In the genomic region with DNA sequence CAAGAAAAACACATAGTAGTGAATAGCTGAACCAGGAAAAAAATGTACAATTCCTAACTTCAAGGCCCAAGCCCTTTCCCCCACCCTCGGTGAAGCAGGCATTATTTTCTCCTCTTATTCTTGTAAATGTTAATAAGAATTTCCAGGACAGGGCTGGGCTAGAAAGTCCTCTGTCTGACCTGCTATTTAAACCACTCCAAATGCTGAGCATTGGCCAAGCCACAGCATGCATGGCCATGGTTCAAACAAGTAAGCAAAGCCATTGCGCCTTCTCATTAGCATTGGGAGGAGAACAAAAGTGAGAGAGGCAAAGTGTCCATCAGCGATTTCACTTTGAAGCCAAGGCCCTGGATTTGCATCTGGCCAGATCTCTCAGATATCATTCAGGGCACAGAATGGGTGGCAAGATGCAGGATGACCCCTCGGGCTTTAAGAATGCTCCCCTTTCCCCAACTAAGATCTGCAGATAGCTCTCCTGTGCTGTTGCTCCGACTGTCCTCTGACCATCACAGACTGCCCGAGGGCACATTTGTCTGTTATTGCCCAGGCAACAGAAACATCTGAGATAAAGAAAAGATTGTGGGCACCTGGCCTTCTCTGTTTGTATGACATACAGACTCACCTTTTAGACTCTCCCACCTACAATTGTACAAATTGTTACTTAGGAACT, we compare ENCODE assay signal across 20 cellular contexts. TPM values are rescaled to one million over a fixed set of nuclear protein-coding genes. Genes with fewer than 3 reads are reported as not detected.
DNase-seq lines count a peak whose midpoint lies in the region; TF ChIP-seq lines count a peak whose summit lies in the region.
"Had no signal": no experiment of that assay in that cellular context is flagged by ENCODE, and none has a peak within 500 bp of the region (broad histone marks: within the 10 kb centered on the region; RNA-seq: fewer than 3 reads in every experiment).

No MANE protein-coding gene starts in this region.

- no peaks in the 10 kb centered on the region for H3K9me3 Mint-ChIP-seq in endothelial cell (ENCODE audit: unreplicated experiment)
- H3K9me3 Mint-ChIP-seq: CD4-positive, alpha-beta T cell; natural killer cell; stimulated activated effector memory CD8-positive, alpha-beta T cell treated with anti-CD3 and anti-CD28 coated beads, Interleukin-12 subunit alpha, Interleukin-12 subunit beta, amount 100 ng/mL, for 72 hours had no signal

- no peak overlapping the region for H3K4me3 Mint-ChIP-seq in endothelial cell (ENCODE audit: unreplicated experiment)
- H3K4me3 Mint-ChIP-seq: CD4-positive, alpha-beta T cell; natural killer cell; stimulated activated effector memory CD8-positive, alpha-beta T cell treated with anti-CD3 and anti-CD28 coated beads, Interleukin-12 subunit alpha, Interleukin-12 subunit beta, amount 100 ng/mL, for 72 hours had no signal

- peaks cover 2% of the 10 kb centered on the region for H3K27me3 Mint-ChIP-seq in endothelial cell (ENCODE audit: unreplicated experiment)
- H3K27me3 Mint-ChIP-seq: CD4-positive, alpha-beta T cell had no signal

- H3K27ac Mint-ChIP-seq in endothelial cell (ENCODE audit: unreplicated experiment), result no peak overlapping the region
- H3K27ac Mint-ChIP-seq: CD4-positive, alpha-beta T cell; natural killer cell; stimulated activated effector memory CD8-positive, alpha-beta T cell treated with anti-CD3 and anti-CD28 coated beads, Interleukin-12 subunit alpha, Interleukin-12 subunit beta, amount 100 ng/mL, for 72 hours had no signal

- in situ Hi-C loops in astrocyte of the cerebellum (cut with HindIII; ENCODE audit: low sequenced_read_pairs), result no loop called here

- H3K36me3 Mint-ChIP-seq in endothelial cell (ENCODE audit: low read depth, unreplicated experiment), result no peaks in the 10 kb centered on the region
- H3K36me3 Mint-ChIP-seq: natural killer cell; stimulated activated effector memory CD8-positive, alpha-beta T cell treated with anti-CD3 and anti-CD28 coated beads, Interleukin-12 subunit alpha, Interleukin-12 subunit beta, amount 100 ng/mL, for 72 hours had no signal

- no peak overlapping the region for H3K4me3 ChIP-seq in astrocyte of the cerebellum (ENCODE audit: low read depth, low read length)
- H3K4me3 ChIP-seq: right lobe of liver had no signal

- no peak for TF ChIP-seq CTCF in astrocyte of the cerebellum (IDR thresholded peaks at IDR 0.05; ENCODE audit: low read depth, low read length, missing control alignments)
- no peak for TF ChIP-seq CTCF in endothelial cell (IDR thresholded peaks at IDR 0.05; ENCODE audit: unreplicated experiment)

- H3K4me1 Mint-ChIP-seq in endothelial cell (ENCODE audit: unreplicated experiment), result peaks cover 4% of the 10 kb centered on the region
- H3K4me1 Mint-ChIP-seq: natural killer cell; stimulated activated effector memory CD8-positive, alpha-beta T cell treated with anti-CD3 and anti-CD28 coated beads, Interleukin-12 subunit alpha, Interleukin-12 subunit beta, amount 100 ng/mL, for 72 hours had no signal

- DNase-seq in AG20443 (ENCODE audit: low spot score), result peak; percentile 79
- DNase-seq in GM04504 (ENCODE audit: low read depth), result peak; percentile 38
- peak; percentile 94 for DNase-seq in astrocyte of the cerebellum (ENCODE audit: low read depth)
- peak; percentile 37 for DNase-seq in medulla oblongata (ENCODE audit: extremely low spot score)
- no peak for DNase-seq in endothelial cell (ENCODE audit: low spot score)
- DNase-seq in activated CD8-positive, alpha-beta memory T cell treated with anti-CD3 and anti-CD28 coated beads, Interleukin-2, amount 50 U/mL, for 4 hours, result no peak
- no peak for DNase-seq in epidermal melanocyte (ENCODE audit: insufficient read length, low spot score)
- DNase-seq in activated CD4-positive, alpha-beta T cell treated with anti-CD3 and anti-CD28 coated beads for 1 hour, result no peak
- DNase-seq: activated CD8-positive, alpha-beta memory T cell treated with anti-CD3 and anti-CD28 coated beads for 24 hours; activated gamma-delta T cell treated with Interleukin-2 at 50 U/mL for 16 hours; CD4-positive, alpha-beta T cell; glutamatergic neuron; natural killer cell; NCI-H2107; OCI-M1; right lobe of liver; stimulated activated CD4-positive, alpha-beta T cell treated with anti-CD3 and anti-CD28 coated beads, Interleukin-4, amount 100 ng/mL, for 1 hour; SW 1271; WERI-Rb-1 had no signal

RNA-seq across cellular contexts. Expression of a gene that starts 46.3 kb away (rescaled TPM):
- not detected for total RNA-seq in endothelial cell (ENCODE audit: unreplicated experiment)
- total RNA-seq: CD4-positive, alpha-beta T cell had no signal

Comparison
In these comparisons a context has a peak if more than half of its experiments do, and no peak if none do; other contexts are left out.
1. DNase-seq: peak in AG20443 (single experiment), GM04504 (single experiment), astrocyte of the cerebellum (single experiment) and medulla oblongata (single experiment); none in endothelial cell (single experiment), activated CD8-positive, alpha-beta memory T cell treated with anti-CD3 and anti-CD28 coated beads, Interleukin-2, amount 50 U/mL, for 4 hours (single experiment), epidermal melanocyte (single experiment) and activated CD4-positive, alpha-beta T cell treated with anti-CD3 and anti-CD28 coated beads for 1 hour (single experiment).